ENCODE assay signal across 7 cellular contexts in genomic region chr1:121551499-121551898, GRCh38.
A peak's percentile ranks its signal among the peaks of the same experiment; 100 is the strongest.
DNase-seq lines count a peak whose midpoint lies in the region; ATAC-seq and FAIRE-seq lines count a peak whose summit lies in the region.
"Not testable (repeated sequence)": the region's sequence is repeated elsewhere in the genome, so short reads cannot be mapped to it uniquely, and the experiment has no call there.

No MANE protein-coding gene starts in this region.

- H3K9me3 ChIP-seq in CD8-positive, alpha-beta memory T cell (ENCODE audit: low read length); small intestine (ENCODE audit: control insufficient read depth, low read depth): not testable (repeated sequence)

- peak; percentile 92 to 96 (median 94) for ATAC-seq in T-cell (replicated peaks in 1 of 4)
- peak; percentile 90 for ATAC-seq in effector memory CD8-positive, alpha-beta T cell (replicated peaks)

- H3K4me1 ChIP-seq in CD8-positive, alpha-beta memory T cell (ENCODE audit: insufficient read depth, low read length), result peaks cover 36% of the 10 kb centered on the region
- not testable (repeated sequence) for H3K4me1 ChIP-seq in small intestine (ENCODE audit: control insufficient read depth in 2 of 2, insufficient read depth in 1 of 2, low read depth in 1 of 2, low read length in 1 of 2)

- H3K4me3 ChIP-seq in CD8-positive, alpha-beta memory T cell (ENCODE audit: low read length); small intestine (ENCODE audit: low read depth in 1 of 2, low read length in 2 of 2): not testable (repeated sequence)

- peak overlapping the region; percentile 16 to 94 (median 44) for H3K27ac Mint-ChIP-seq in CD8-positive, alpha-beta memory T cell
- peak overlapping the region; percentile 92 to 94 for H3K27ac Mint-ChIP-seq in T-cell
- H3K27ac Mint-ChIP-seq in activated CD4-positive, alpha-beta memory T cell treated with anti-CD3 and anti-CD28 coated beads, Interleukin-2, amount 10 ng/mL, durations not matched to agents 7 days and 5 days, result peak overlapping the region; percentile 52
- H3K27ac Mint-ChIP-seq in activated naive CD4-positive, alpha-beta T cell treated with anti-CD3 and anti-CD28 coated beads, Interleukin-2, amount 50 U/mL, for 24 hours, result peak overlapping the region; percentile 57
- peak overlapping the region; percentile 13 to 77 for H3K27ac Mint-ChIP-seq in effector memory CD8-positive, alpha-beta T cell

- H3K36me3 Mint-ChIP-seq in CD8-positive, alpha-beta memory T cell, result peaks cover 0 to 14% (median 8%) of the 10 kb centered on the region in 3 donors
- H3K36me3 Mint-ChIP-seq in T-cell; activated CD4-positive, alpha-beta memory T cell treated with anti-CD3 and anti-CD28 coated beads, Interleukin-2, amount 10 ng/mL, durations not matched to agents 7 days and 5 days (ENCODE audit: low read depth); activated naive CD4-positive, alpha-beta T cell treated with anti-CD3 and anti-CD28 coated beads, Interleukin-2, amount 50 U/mL, for 24 hours; effector memory CD8-positive, alpha-beta T cell (ENCODE audit: insufficient read depth): not testable (repeated sequence)

- not testable (repeated sequence) for H3K27me3 ChIP-seq in CD8-positive, alpha-beta memory T cell (ENCODE audit: insufficient read depth, low read length, poor library complexity, severe bottlenecking); small intestine (ENCODE audit: control insufficient read depth in 2 of 2, insufficient read depth in 2 of 2, low read length in 2 of 2)

- H3K4me1 Mint-ChIP-seq in CD8-positive, alpha-beta memory T cell, result peaks cover 66 to 90% (median 76%) of the 10 kb centered on the region in 3 donors
- H3K4me1 Mint-ChIP-seq in T-cell, result peaks cover 75 to 79% (median 77%) of the 10 kb centered on the region in 3 donors
- H3K4me1 Mint-ChIP-seq in activated CD4-positive, alpha-beta memory T cell treated with anti-CD3 and anti-CD28 coated beads, Interleukin-2, amount 10 ng/mL, durations not matched to agents 7 days and 5 days, result peaks cover 26% of the 10 kb centered on the region
- peaks cover 79% of the 10 kb centered on the region for H3K4me1 Mint-ChIP-seq in activated naive CD4-positive, alpha-beta T cell treated with anti-CD3 and anti-CD28 coated beads, Interleukin-2, amount 50 U/mL, for 24 hours
- peaks cover 27 to 54% of the 10 kb centered on the region in 2 donors for H3K4me1 Mint-ChIP-seq in effector memory CD8-positive, alpha-beta T cell (ENCODE audit: low read depth in 2 of 2)

- H3K27ac ChIP-seq in CD8-positive, alpha-beta memory T cell (ENCODE audit: low read depth, low read length); small intestine (ENCODE audit: low read depth in 1 of 2, low read length in 1 of 2): not testable (repeated sequence)

- FAIRE-seq in small intestine (lab: Jason Lieb, UNC), result peak; percentile 5

- H3K27me3 Mint-ChIP-seq in CD8-positive, alpha-beta memory T cell; T-cell; activated CD4-positive, alpha-beta memory T cell treated with anti-CD3 and anti-CD28 coated beads, Interleukin-2, amount 10 ng/mL, durations not matched to agents 7 days and 5 days; activated naive CD4-positive, alpha-beta T cell treated with anti-CD3 and anti-CD28 coated beads, Interleukin-2, amount 50 U/mL, for 24 hours; effector memory CD8-positive, alpha-beta T cell: not testable (repeated sequence)

- CTCF ChIA-PET in CD8-positive, alpha-beta memory T cell (lab: Charles Lee), result interaction anchor here (0.7 to 1.2 kb wide), 2 partner anchors 32 to 35 kb away, joined by 3 read pairs; no protein-coding TSS in a partner anchor
- CTCF ChIA-PET in T-cell (lab: Charles Lee), result interaction anchor here in 1 of 2 donors (1.3 to 1.4 kb wide), 2 partner anchors 32 to 35 kb away, joined by 5 to 6 read pairs; no protein-coding TSS in a partner anchor
- CTCF ChIA-PET in activated CD4-positive, alpha-beta memory T cell treated with anti-CD3 and anti-CD28 coated beads, Interleukin-2, amount 10 ng/mL, durations not matched to agents 7 days and 5 days (lab: Charles Lee), result not testable (repeated sequence)

- WGBS in small intestine, 3 donors, result 61 to 84% (median 64%) methylated on average over 2 of the region's 2 CpGs

- not testable (repeated sequence) for H3K36me3 ChIP-seq in CD8-positive, alpha-beta memory T cell (ENCODE audit: insufficient read depth, low read length); small intestine (ENCODE audit: control insufficient read depth in 2 of 2, insufficient read depth in 2 of 2, low read length in 2 of 2)

- H3K9me3 Mint-ChIP-seq in CD8-positive, alpha-beta memory T cell; T-cell; activated CD4-positive, alpha-beta memory T cell treated with anti-CD3 and anti-CD28 coated beads, Interleukin-2, amount 10 ng/mL, durations not matched to agents 7 days and 5 days; activated naive CD4-positive, alpha-beta T cell treated with anti-CD3 and anti-CD28 coated beads, Interleukin-2, amount 50 U/mL, for 24 hours; effector memory CD8-positive, alpha-beta T cell: not testable (repeated sequence)

- POLR2A ChIA-PET in CD8-positive, alpha-beta memory T cell (lab: Charles Lee), result interaction anchor here (0.9 kb wide), 1 partner anchor 32 kb away, joined by 4 read pairs; no protein-coding TSS in a partner anchor
- POLR2A ChIA-PET in T-cell (lab: Charles Lee), result interaction anchor here in 1 of 2 donors (0.6 kb wide), 1 partner anchor 20 kb away, joined by 3 read pairs; no protein-coding TSS in a partner anchor
- POLR2A ChIA-PET in activated CD4-positive, alpha-beta memory T cell treated with anti-CD3 and anti-CD28 coated beads, Interleukin-2, amount 10 ng/mL, durations not matched to agents 7 days and 5 days (lab: Charles Lee), result interaction anchor here (1.1 kb wide), 1 partner anchor 32 kb away, joined by 6 read pairs; no protein-coding TSS in a partner anchor

- H3K4me3 Mint-ChIP-seq in CD8-positive, alpha-beta memory T cell, result peak overlapping the region; percentile 1 to 57 (median 29)
- peak overlapping the region in 2 of 3 donors; percentile 18 to 55 for H3K4me3 Mint-ChIP-seq in T-cell
- H3K4me3 Mint-ChIP-seq in activated CD4-positive, alpha-beta memory T cell treated with anti-CD3 and anti-CD28 coated beads, Interleukin-2, amount 10 ng/mL, durations not matched to agents 7 days and 5 days, result not testable (repeated sequence)
- H3K4me3 Mint-ChIP-seq in activated naive CD4-positive, alpha-beta T cell treated with anti-CD3 and anti-CD28 coated beads, Interleukin-2, amount 50 U/mL, for 24 hours, result peak overlapping the region; percentile 60
- H3K4me3 Mint-ChIP-seq in effector memory CD8-positive, alpha-beta T cell, result peak overlapping the region; percentile 25 to 59

- peak in 3 of 5 donors; percentile 49 to 55 (median 52) for DNase-seq in CD8-positive, alpha-beta memory T cell
- DNase-seq in MV-4-11 (lab: John Stamatoyannopoulos, UW), result peak; percentile 12
- peak in 14 of 34 experiments; percentile 2 to 33 (median 8) for DNase-seq in T-cell
- DNase-seq in activated CD4-positive, alpha-beta memory T cell treated with anti-CD3 and anti-CD28 coated beads, Interleukin-2, amount 10 ng/mL, durations not matched to agents 7 days and 5 days, result not testable (repeated sequence)
- DNase-seq in effector memory CD8-positive, alpha-beta T cell, result peak in 1 of 3 experiments; percentile 6
- peak; percentile 15 for DNase-seq in small intestine
